ENCODE assay signal across 28 cellular contexts in the genomic region with DNA sequence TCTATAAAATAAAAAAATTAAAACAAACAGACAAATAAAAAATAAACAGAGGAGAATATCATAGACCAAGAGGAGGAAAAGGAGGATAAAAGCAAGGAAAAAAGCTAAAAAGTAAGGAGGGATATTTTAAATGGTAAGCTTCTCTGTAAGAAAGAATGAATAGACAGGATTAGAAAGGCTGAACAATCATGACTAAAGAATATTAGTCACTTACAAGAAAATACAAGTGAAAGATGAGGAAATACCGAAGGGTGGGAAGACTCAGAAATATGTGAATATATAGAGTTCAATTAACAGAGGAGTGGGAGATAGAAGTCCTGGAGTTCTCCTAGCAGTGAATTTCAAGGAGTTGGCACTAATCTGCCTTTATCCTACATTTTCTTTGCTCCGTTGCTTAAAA.
"Had no signal": no experiment of that assay in that cellular context is flagged by ENCODE, and none has a peak within 500 bp of the region (broad histone marks: within the 10 kb centered on the region; RNA-seq: fewer than 3 reads in every experiment).

No MANE protein-coding gene starts in this region.

- H3K27me3 Mint-ChIP-seq: stimulated activated memory B cell treated with anti-CD40 and anti-IgM and Interleukin-4, amounts not matched to agents 10 μg/mL and 1 μg/mL and 100 μg/mL, for 72 hours; stimulated activated naive CD8-positive, alpha-beta T cell treated with anti-CD3 and anti-CD28 coated beads, Interleukin-15, amount 100 ng/mL, for 72 hours; stimulated activated naive CD8-positive, alpha-beta T cell treated with anti-CD3 and anti-CD28 coated beads, Interleukin-15, Interleukin-2, amounts not matched to agents 100 ng/mL and 50 ng/mL, for 24 hours; type B pancreatic cell had no signal

- H3K27ac ChIP-seq: stomach, suprapubic skin, testis, thoracic aorta, thyroid gland, tibial artery, tibial nerve, transverse colon, upper lobe of left lung, upper lobe of right lung, uterus had no signal

- ATAC-seq: stimulated activated effector memory CD8-positive, alpha-beta T cell treated with anti-CD3 and anti-CD28 coated beads, Interleukin-12 subunit alpha, Interleukin-12 subunit beta, amount 100 ng/mL, for 72 hours; stimulated activated memory B cell treated with anti-CD40 and anti-IgM and Interleukin-4, amounts not matched to agents 10 μg/mL and 1 μg/mL and 100 μg/mL, for 72 hours; stimulated activated naive B cell treated with anti-CD40 and anti-IgM and Interleukin-4, amounts not matched to agents 10 μg/mL and 1 μg/mL and 100 μg/mL, for 72 hours; stimulated activated naive CD8-positive, alpha-beta T cell treated with anti-CD3 and anti-CD28 coated beads, Interleukin-15, amount 100 ng/mL, for 72 hours; stimulated activated naive CD8-positive, alpha-beta T cell treated with anti-CD3 and anti-CD28 coated beads, Interleukin-15, Interleukin-2, amounts not matched to agents 100 U/mL and 50 U/mL, for 24 hours; upper lobe of right lung had no signal

- H3K27ac Mint-ChIP-seq: stimulated activated effector memory CD8-positive, alpha-beta T cell treated with anti-CD3 and anti-CD28 coated beads, Interleukin-12 subunit alpha, Interleukin-12 subunit beta, amount 100 ng/mL, for 72 hours; stimulated activated memory B cell treated with anti-CD40 and anti-IgM and Interleukin-4, amounts not matched to agents 10 μg/mL and 1 μg/mL and 100 μg/mL, for 72 hours; stimulated activated naive B cell treated with anti-CD40 and anti-IgM and Interleukin-4, amounts not matched to agents 10 μg/mL and 1 μg/mL and 100 μg/mL, for 72 hours; stimulated activated naive CD8-positive, alpha-beta T cell treated with anti-CD3 and anti-CD28 coated beads, Interleukin-15, amount 100 ng/mL, for 72 hours; stimulated activated naive CD8-positive, alpha-beta T cell treated with anti-CD3 and anti-CD28 coated beads, Interleukin-15, Interleukin-2, amounts not matched to agents 100 ng/mL and 50 ng/mL, for 24 hours; type B pancreatic cell had no signal

- FAIRE-seq: urothelium cell line had no signal

- H3K36me3 ChIP-seq: stomach, suprapubic skin, thoracic aorta, thyroid gland, tibial artery, tibial nerve, transverse colon, upper lobe of left lung, upper lobe of right lung, uterus had no signal

- H3K4me1 ChIP-seq: stomach, suprapubic skin, testis, thyroid gland, tibial artery, tibial nerve, transverse colon, upper lobe of left lung, upper lobe of right lung, uterus had no signal

- H3K36me3 Mint-ChIP-seq: stimulated activated effector memory CD8-positive, alpha-beta T cell treated with anti-CD3 and anti-CD28 coated beads, Interleukin-12 subunit alpha, Interleukin-12 subunit beta, amount 100 ng/mL, for 72 hours; stimulated activated memory B cell treated with anti-CD40 and anti-IgM and Interleukin-4, amounts not matched to agents 10 μg/mL and 1 μg/mL and 100 μg/mL, for 72 hours; stimulated activated naive B cell treated with anti-CD40 and anti-IgM and Interleukin-4, amounts not matched to agents 10 μg/mL and 1 μg/mL and 100 μg/mL, for 72 hours; type B pancreatic cell had no signal

- H3K9me3 Mint-ChIP-seq: stimulated activated effector memory CD8-positive, alpha-beta T cell treated with anti-CD3 and anti-CD28 coated beads, Interleukin-12 subunit alpha, Interleukin-12 subunit beta, amount 100 ng/mL, for 72 hours; stimulated activated memory B cell treated with anti-CD40 and anti-IgM and Interleukin-4, amounts not matched to agents 10 μg/mL and 1 μg/mL and 100 μg/mL, for 72 hours; stimulated activated naive B cell treated with anti-CD40 and anti-IgM and Interleukin-4, amounts not matched to agents 10 μg/mL and 1 μg/mL and 100 μg/mL, for 72 hours; stimulated activated naive CD8-positive, alpha-beta T cell treated with anti-CD3 and anti-CD28 coated beads, Interleukin-15, Interleukin-2, amounts not matched to agents 100 ng/mL and 50 ng/mL, for 24 hours; type B pancreatic cell had no signal

- DNase-seq: stimulated activated CD4-positive, alpha-beta T cell treated with anti-CD3 and anti-CD28 coated beads, Interleukin-2, amount 100 ng/mL, for 48 hours; stimulated activated CD4-positive, alpha-beta T cell treated with anti-CD3 and anti-CD28 coated beads, Interleukin-4, amount 100 ng/mL, for 1 hour; stimulated activated CD4-positive, alpha-beta T cell treated with anti-CD3 and anti-CD28 coated beads, Interleukin-4, amount 100 ng/mL, for 24 hours; stimulated activated CD4-positive, alpha-beta T cell treated with anti-CD3 and anti-CD28 coated beads, Interleukin-4, amount 100 ng/mL, for 4 hours; stimulated activated CD8-positive, alpha-beta memory T cell treated with anti-CD3 and anti-CD28 coated beads, Interleukin-4, amount 100 ng/mL, for 48 hours; stimulated activated naive B cell treated with anti-CD40 and anti-IgM and Interleukin-4, amounts not matched to agents 10 μg/mL and 1 μg/mL and 100 μg/mL, for 72 hours; stimulated activated naive CD4-positive, alpha-beta T cell; stimulated activated naive CD4-positive, alpha-beta T cell treated with Interleukin-2 at 50 U/mL for 16 hours; stimulated activated naive CD8-positive, alpha-beta T cell treated with anti-CD3 and anti-CD28 coated beads, Interleukin-15, amount 100 ng/mL, for 72 hours; stimulated activated naive CD8-positive, alpha-beta T cell treated with anti-CD3 and anti-CD28 coated beads, Interleukin-15, Interleukin-2, amounts not matched to agents 100 U/mL and 50 U/mL, for 24 hours; stomach; substantia nigra; testis; thyroid gland; tibial artery; transverse colon; trophoblast cell; upper lobe of left lung; upper lobe of right lung; uterus had no signal

- H3K27me3 ChIP-seq: stomach, suprapubic skin, testis, thyroid gland, tibial artery, transverse colon, upper lobe of left lung, upper lobe of right lung had no signal

- H3K4me3 ChIP-seq: stomach, suprapubic skin, testis, thoracic aorta, thyroid gland, tibial artery, tibial nerve, transverse colon, upper lobe of left lung, upper lobe of right lung, uterus had no signal

- H3K4me1 Mint-ChIP-seq: stimulated activated effector memory CD8-positive, alpha-beta T cell treated with anti-CD3 and anti-CD28 coated beads, Interleukin-12 subunit alpha, Interleukin-12 subunit beta, amount 100 ng/mL, for 72 hours; stimulated activated memory B cell treated with anti-CD40 and anti-IgM and Interleukin-4, amounts not matched to agents 10 μg/mL and 1 μg/mL and 100 μg/mL, for 72 hours had no signal

- H3K9me3 ChIP-seq: stomach, suprapubic skin, testis, thoracic aorta, thyroid gland, tibial artery, tibial nerve, transverse colon, upper lobe of left lung, upper lobe of right lung, uterus had no signal

- H3K4me3 Mint-ChIP-seq: stimulated activated effector memory CD8-positive, alpha-beta T cell treated with anti-CD3 and anti-CD28 coated beads, Interleukin-12 subunit alpha, Interleukin-12 subunit beta, amount 100 ng/mL, for 72 hours; stimulated activated memory B cell treated with anti-CD40 and anti-IgM and Interleukin-4, amounts not matched to agents 10 μg/mL and 1 μg/mL and 100 μg/mL, for 72 hours; stimulated activated naive B cell treated with anti-CD40 and anti-IgM and Interleukin-4, amounts not matched to agents 10 μg/mL and 1 μg/mL and 100 μg/mL, for 72 hours; stimulated activated naive CD8-positive, alpha-beta T cell treated with anti-CD3 and anti-CD28 coated beads, Interleukin-15, amount 100 ng/mL, for 72 hours; stimulated activated naive CD8-positive, alpha-beta T cell treated with anti-CD3 and anti-CD28 coated beads, Interleukin-15, Interleukin-2, amounts not matched to agents 100 ng/mL and 50 ng/mL, for 24 hours; type B pancreatic cell had no signal
